Comparison of ENCODE assay signal across 13 cellular contexts in the genomic region with DNA sequence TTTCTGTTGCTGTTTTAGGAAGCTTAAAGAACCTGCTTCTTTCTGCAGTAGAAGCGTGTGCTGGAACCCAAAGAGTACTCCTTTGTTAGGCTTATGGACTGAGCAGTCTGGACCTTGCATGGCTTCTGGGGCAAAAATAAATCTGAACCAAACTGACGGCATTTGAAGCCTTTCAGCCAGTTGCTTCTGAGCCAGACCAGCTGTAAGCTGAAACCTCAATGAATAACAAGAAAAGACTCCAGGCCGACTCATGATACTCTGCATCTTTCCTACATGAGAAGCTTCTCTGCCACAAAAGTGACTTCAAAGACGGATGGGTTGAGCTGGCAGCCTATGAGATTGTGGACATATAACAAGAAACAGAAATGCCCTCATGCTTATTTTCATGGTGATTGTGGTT.
A peak's percentile ranks its signal among the peaks of the same experiment; 100 is the strongest.
DNase-seq lines count a peak whose midpoint lies in the region; ATAC-seq, FAIRE-seq and TF ChIP-seq lines count a peak whose summit lies in the region.
"Had no signal": no experiment of that assay in that cellular context is flagged by ENCODE, and none has a peak within 500 bp of the region (broad histone marks: within the 10 kb centered on the region; RNA-seq: fewer than 3 reads in every experiment).

No MANE protein-coding gene starts in this region.

- no peaks in the 10 kb centered on the region for H3K9me3 ChIP-seq in CD4-positive, alpha-beta T cell (ENCODE audit: control insufficient read depth, low read length)

- TF ChIP-seq CTCF in D721Med (IDR thresholded peaks at IDR 0.05; ENCODE audit: insufficient read depth, missing control alignments) (no peak), GM10266 (IDR thresholded peaks at IDR 0.05; ENCODE audit: control insufficient read depth, insufficient read depth, low read depth, missing control alignments) (no peak)
- TF ChIP-seq CTCF in CD4-positive, alpha-beta T cell (IDR thresholded peaks at IDR 0.05) = no peak

- H3K27ac ChIP-seq in CD4-positive, alpha-beta T cell (ENCODE audit: low read depth, low read length) = no peak overlapping the region
- H3K27ac ChIP-seq: tibial artery had no signal

- H3K27me3 ChIP-seq in CD4-positive, alpha-beta T cell (ENCODE audit: control insufficient read depth, insufficient read depth, low read length) = peaks cover 7% of the 10 kb centered on the region
- H3K27me3 ChIP-seq: tibial artery had no signal

- DNase-seq in GM03348 (ENCODE audit: low spot score) = peak; percentile 77
- DNase-seq in Right ventricle myocardium superior = no peak
- peak; percentile 38 for DNase-seq in putamen (ENCODE audit: low spot score)
- DNase-seq in D721Med (ENCODE audit: insufficient read length, low spot score) = no peak
- DNase-seq in NK-92 (lab: John Stamatoyannopoulos, UW; ENCODE audit: unreplicated experiment) = no peak
- no peak for DNase-seq in GM10266 (ENCODE audit: extremely low spot score)
- DNase-seq in CD4-positive, alpha-beta T cell = no peak
- DNase-seq: activated T-cell treated with anti-CD3 and anti-CD28 coated beads, Interleukin-2, amount 50 U/mL, for 4 hours; endodermal cell; NCI-H446; tibial artery had no signal

- no peak overlapping the region for H3K4me3 Mint-ChIP-seq in activated T-helper 17 cell treated with anti-CD3 and anti-CD28 coated beads, Interleukin-2, amount 50 U/mL, for 72 hours
- no peak overlapping the region for H3K4me3 Mint-ChIP-seq in CD4-positive, alpha-beta T cell
- H3K4me3 Mint-ChIP-seq: activated T-cell treated with anti-CD3 and anti-CD28 coated beads, Interleukin-2, amount 50 U/mL, for 4 hours; endodermal cell; T-helper 2 cell treated with Interferon-gamma antibody and Interleukin-4, amounts not matched to agents 5 μg/mL and 100 μg/mL, for 36 hours had no signal

- H3K27ac Mint-ChIP-seq in activated T-helper 17 cell treated with anti-CD3 and anti-CD28 coated beads, Interleukin-2, amount 50 U/mL, for 72 hours = no peak overlapping the region
- H3K27ac Mint-ChIP-seq in CD4-positive, alpha-beta T cell = no peak overlapping the region
- H3K27ac Mint-ChIP-seq: endodermal cell; T-helper 2 cell treated with Interferon-gamma antibody and Interleukin-4, amounts not matched to agents 5 μg/mL and 100 μg/mL, for 36 hours had no signal

- CTCF ChIA-PET in CD4-positive, alpha-beta T cell (lab: Charles Lee) = interaction anchor here (1.0 kb wide), 1 partner anchor 12 kb away, joined by 3 read pairs; no protein-coding TSS in a partner anchor

- intact Hi-C loops in Right ventricle myocardium superior (cut with DNase I) = no loop called here
- intact Hi-C loops in CD4-positive, alpha-beta T cell (cut with DNase I, micrococcal nuclease) = no loop called here

- no peaks in the 10 kb centered on the region for H3K36me3 Mint-ChIP-seq in activated T-helper 17 cell treated with anti-CD3 and anti-CD28 coated beads, Interleukin-2, amount 50 U/mL, for 72 hours (ENCODE audit: low read depth)
- no peaks in the 10 kb centered on the region for H3K36me3 Mint-ChIP-seq in CD4-positive, alpha-beta T cell (ENCODE audit: low read depth)

- POLR2A ChIA-PET in CD4-positive, alpha-beta T cell (lab: Charles Lee) = no interaction called here

- no peak for FAIRE-seq in D721Med (lab: Jason Lieb, UNC)

- ATAC-seq in activated T-helper 17 cell treated with anti-CD3 and anti-CD28 coated beads, Interleukin-2, amount 50 U/mL, for 72 hours (replicated peaks) = peak; percentile 27
- ATAC-seq in Right ventricle myocardium superior (ENCODE audit: poor library complexity) = peak; percentile 68
- no peak for ATAC-seq in CD4-positive, alpha-beta T cell (ENCODE audit: poor library complexity)
- ATAC-seq: activated T-cell treated with anti-CD3 and anti-CD28 coated beads, Interleukin-2, amount 50 U/mL, for 4 hours had no signal

- H3K27me3 Mint-ChIP-seq in activated T-helper 17 cell treated with anti-CD3 and anti-CD28 coated beads, Interleukin-2, amount 50 U/mL, for 72 hours = peaks cover 6% of the 10 kb centered on the region
- no peaks in the 10 kb centered on the region for H3K27me3 Mint-ChIP-seq in CD4-positive, alpha-beta T cell

- H3K9me3 Mint-ChIP-seq in activated T-helper 17 cell treated with anti-CD3 and anti-CD28 coated beads, Interleukin-2, amount 50 U/mL, for 72 hours = no peaks in the 10 kb centered on the region
- no peaks in the 10 kb centered on the region for H3K9me3 Mint-ChIP-seq in CD4-positive, alpha-beta T cell
- H3K9me3 Mint-ChIP-seq: activated T-cell treated with anti-CD3 and anti-CD28 coated beads, Interleukin-2, amount 50 U/mL, for 4 hours; T-helper 2 cell treated with Interferon-gamma antibody and Interleukin-4, amounts not matched to agents 5 μg/mL and 100 μg/mL, for 36 hours had no signal

- H3K4me1 Mint-ChIP-seq in activated T-helper 17 cell treated with anti-CD3 and anti-CD28 coated beads, Interleukin-2, amount 50 U/mL, for 72 hours = no peaks in the 10 kb centered on the region
- no peaks in the 10 kb centered on the region for H3K4me1 Mint-ChIP-seq in CD4-positive, alpha-beta T cell (ENCODE audit: low read depth)

Comparison
In these comparisons a context has a peak if more than half of its experiments do, and no peak if none do; other contexts are left out.
1. DNase-seq: peak in GM03348 (single experiment) and putamen (single experiment); none in Right ventricle myocardium superior (single experiment), D721Med (single experiment), NK-92 (single experiment), GM10266 (single experiment) and CD4-positive, alpha-beta T cell (0 of 10).